Comparison of ENCODE assay signal across 20 cellular contexts in genomic region chr17:43979011-43979410, GRCh38. TPM values are rescaled to one million over a fixed set of nuclear protein-coding genes. Genes with fewer than 3 reads are reported as not detected.
"Had no signal": no experiment of that assay in that cellular context is flagged by ENCODE, and none has a peak within 500 bp of the region (broad histone marks: within the 10 kb centered on the region; RNA-seq: fewer than 3 reads in every experiment).

No MANE protein-coding gene starts in this region.

- FAIRE-seq: pancreas had no signal

- H3K4me1 ChIP-seq: foreskin keratinocyte had no signal

- H3K4me3 ChIP-seq: colonic mucosa, esophagus squamous epithelium, hepatocyte, pancreas, smooth muscle cell, uterus had no signal

- H3K36me3 ChIP-seq: colonic mucosa, esophagus squamous epithelium, pancreas, uterus had no signal

- H3K9me3 ChIP-seq: colonic mucosa, esophagus squamous epithelium, pancreas, uterus had no signal

- DNase-seq: colonic mucosa; dermis blood vessel endothelial cell; esophagus squamous epithelium; foreskin keratinocyte; left colon; mesendoderm; naive B cell; occipital lobe; pancreas; right cardiac atrium; stimulated activated CD4-positive, alpha-beta T cell treated with anti-CD3 and anti-CD28 coated beads, Interleukin-2, amount 100 ng/mL, for 48 hours; stimulated activated naive CD4-positive, alpha-beta T cell treated with Interleukin-2 at 50 U/mL for 16 hours; uterus had no signal

- H3K27ac ChIP-seq: colonic mucosa, esophagus squamous epithelium, foreskin keratinocyte, hepatocyte, pancreas, uterus had no signal

RNA-seq across cellular contexts. Expression of gene PYY, which starts 25.3 kb away (rescaled TPM):
- total RNA-seq: dermis blood vessel endothelial cell, epithelial cell of proximal tubule, esophagus squamous epithelium, foreskin keratinocyte, hepatocyte, kidney epithelial cell, liver, lung microvascular endothelial cell, occipital lobe, right cardiac atrium, smooth muscle cell, uterus had no signal
- polyA plus RNA-seq: right cardiac atrium, smooth muscle cell had no signal

RNA-seq across cellular contexts. Expression of gene PPY, which starts 36.7 kb away (rescaled TPM):
- total RNA-seq: dermis blood vessel endothelial cell, epithelial cell of proximal tubule, esophagus squamous epithelium, foreskin keratinocyte, hepatocyte, kidney epithelial cell, liver, lung microvascular endothelial cell, occipital lobe, progenitor cell of endocrine pancreas, right cardiac atrium, smooth muscle cell, uterus had no signal
- polyA plus RNA-seq: foreskin keratinocyte, hepatocyte, liver, right cardiac atrium, smooth muscle cell had no signal
